In genomic region chr4:1325681-1326635, GRCh38 we compare ENCODE assay signal across 27 cellular contexts. TPM values are rescaled to one million over a fixed set of nuclear protein-coding genes. Genes with fewer than 3 reads are reported as not detected.
DNase-seq lines count a peak whose midpoint lies in the region; FAIRE-seq and TF ChIP-seq lines count a peak whose summit lies in the region.
"Had no signal": no experiment of that assay in that cellular context is flagged by ENCODE, and none has a peak within 500 bp of the region (broad histone marks: within the 10 kb centered on the region; RNA-seq: fewer than 3 reads in every experiment).

No MANE protein-coding gene starts in this region.

- H3K4me3 ChIP-seq in CD4-positive, alpha-beta memory T cell (ENCODE audit: low read length in 2 of 2) = no peak overlapping the region
- no peak overlapping the region for H3K4me3 ChIP-seq in kidney (ENCODE audit: low read length in 2 of 2)
- no peak overlapping the region for H3K4me3 ChIP-seq in transverse colon
- H3K4me3 ChIP-seq in testis = no peak overlapping the region
- H3K4me3 ChIP-seq: heart left ventricle had no signal

- no peak for TF ChIP-seq EP300 in transverse colon (IDR thresholded peaks at IDR 0.05; ENCODE audit: low read depth)

- no peaks in the 10 kb centered on the region for H3K27me3 ChIP-seq in CD4-positive, alpha-beta memory T cell (ENCODE audit: insufficient read depth, low read length)
- H3K27me3 ChIP-seq in transverse colon (no peaks in the 10 kb centered on the region), testis (no peaks in the 10 kb centered on the region)
- H3K27me3 ChIP-seq: heart left ventricle had no signal

- no peaks in the 10 kb centered on the region for H3K9me3 ChIP-seq in CD4-positive, alpha-beta memory T cell (ENCODE audit: control insufficient read depth in 1 of 2, low read length in 2 of 2)
- H3K9me3 ChIP-seq in kidney (ENCODE audit: control insufficient read depth in 1 of 2, low read length in 2 of 2) (no peaks in the 10 kb centered on the region), transverse colon (no peaks in the 10 kb centered on the region), testis (no peaks in the 10 kb centered on the region)
- H3K9me3 ChIP-seq: heart left ventricle had no signal

- no peaks in the 10 kb centered on the region for H3K27me3 Mint-ChIP-seq in CD4-positive, alpha-beta memory T cell
- H3K27me3 Mint-ChIP-seq in progenitor cell of endocrine pancreas = no peaks in the 10 kb centered on the region
- H3K27me3 Mint-ChIP-seq in MCF 10A (ENCODE audit: insufficient read depth, unreplicated experiment) = no peaks in the 10 kb centered on the region
- H3K27me3 Mint-ChIP-seq: brain; memory B cell; stimulated activated memory B cell treated with anti-CD40 and anti-IgM and Interleukin-4, amounts not matched to agents 10 μg/mL and 1 μg/mL and 100 μg/mL, for 72 hours; type B pancreatic cell had no signal

- H3K4me3 Mint-ChIP-seq in CD4-positive, alpha-beta memory T cell = no peak overlapping the region
- H3K4me3 Mint-ChIP-seq in progenitor cell of endocrine pancreas (ENCODE audit: low read depth) (no peak overlapping the region), MCF 10A (ENCODE audit: unreplicated experiment) (no peak overlapping the region)
- H3K4me3 Mint-ChIP-seq: brain; CD14-positive monocyte; H9; memory B cell; nephron; stimulated activated memory B cell treated with anti-CD40 and anti-IgM and Interleukin-4, amounts not matched to agents 10 μg/mL and 1 μg/mL and 100 μg/mL, for 72 hours; type B pancreatic cell had no signal

- no TSS peak for BruUV-seq in MCF 10A (replicated peaks; lab: Mats Ljungman, UMichigan)

- H3K4me1 ChIP-seq in CD4-positive, alpha-beta memory T cell (ENCODE audit: insufficient read depth, low read length) = peaks cover 28% of the 10 kb centered on the region
- H3K4me1 ChIP-seq in kidney (ENCODE audit: control insufficient read depth in 1 of 2, insufficient read depth in 1 of 2, low read depth in 1 of 2, low read length in 2 of 2) (peaks cover 0 to 10% of the 10 kb centered on the region in 2 donors), transverse colon (no peaks in the 10 kb centered on the region), testis (no peaks in the 10 kb centered on the region)

- H3K36me3 ChIP-seq in CD4-positive, alpha-beta memory T cell (ENCODE audit: insufficient read depth, low read length) = peaks cover 32% of the 10 kb centered on the region
- H3K36me3 ChIP-seq in kidney (ENCODE audit: control insufficient read depth in 1 of 2, insufficient read depth in 2 of 2, low read length in 2 of 2) (peaks cover 13 to 28% of the 10 kb centered on the region in 2 donors), transverse colon (peaks cover 0 to 10% (median 3%) of the 10 kb centered on the region in 4 donors), testis (ENCODE audit: low read depth, missing control alignments) (no peaks in the 10 kb centered on the region)

- H3K9ac ChIP-seq in kidney (ENCODE audit: low read length in 2 of 2) = no peak overlapping the region

- H3K27ac ChIP-seq in CD4-positive, alpha-beta memory T cell (ENCODE audit: low read depth, low read length) = no peak overlapping the region
- H3K27ac ChIP-seq in RWPE1 (peak overlapping the region; percentile 80), kidney (ENCODE audit: low read depth in 2 of 2, low read length in 2 of 2) (no peak overlapping the region), transverse colon (no peak overlapping the region), testis (no peak overlapping the region)
- H3K27ac ChIP-seq: heart left ventricle had no signal

- TF ChIP-seq CTCF in RWPE1 (conservative IDR thresholded peaks at IDR 0.05; ENCODE audit: low read depth) (no peak), kidney (IDR thresholded peaks at IDR 0.05; ENCODE audit: borderline replicate concordance, extremely low read depth, insufficient read depth) (no peak), progenitor cell of endocrine pancreas (IDR thresholded peaks at IDR 0.05; ENCODE audit: unreplicated experiment) (no peak), transverse colon (IDR thresholded peaks at IDR 0.05) (no peak), MCF 10A (IDR thresholded peaks at IDR 0.05; ENCODE audit: unreplicated experiment) (no peak), testis (IDR thresholded peaks at IDR 0.05) (no peak)

- no peak for TF ChIP-seq POLR2A in transverse colon (IDR thresholded peaks at IDR 0.05)
- no peak for TF ChIP-seq POLR2A in testis (IDR thresholded peaks at IDR 0.05)

- no peaks in the 10 kb centered on the region for H3K9me3 Mint-ChIP-seq in CD4-positive, alpha-beta memory T cell
- H3K9me3 Mint-ChIP-seq in progenitor cell of endocrine pancreas (ENCODE audit: low read depth) (no peaks in the 10 kb centered on the region), MCF 10A (ENCODE audit: unreplicated experiment) (no peaks in the 10 kb centered on the region)
- H3K9me3 Mint-ChIP-seq: CD14-positive monocyte; H9; memory B cell; nephron; stimulated activated memory B cell treated with anti-CD40 and anti-IgM and Interleukin-4, amounts not matched to agents 10 μg/mL and 1 μg/mL and 100 μg/mL, for 72 hours; type B pancreatic cell had no signal

- DNase-seq in CD4-positive, alpha-beta memory T cell = peak in 1 of 5 donors; percentile 33
- DNase-seq in RWPE1 (ENCODE audit: low spot score) (no peak), kidney (peak; percentile 65), progenitor cell of endocrine pancreas (ENCODE audit: low spot score, unreplicated experiment) (no peak), transverse colon (no peak), MCF 10A (ENCODE audit: unreplicated experiment) (no peak), testis (no peak)
- DNase-seq: activated CD4-positive, alpha-beta T cell treated with anti-CD3 and anti-CD28 coated beads, Interleukin-2, amount 50 U/mL, for 48 hours; activated naive CD4-positive, alpha-beta T cell treated with anti-CD3 and anti-CD28 coated beads, Interleukin-2, amount 50 U/mL, for 16 hours; cerebellar nuclear complex; foreskin melanocyte; H9; Kasumi-1; NCI-H1417 treated with DMSO at 0.1 percent for 48 hours; NCI-H2029 treated with DMSO at 0.1 percent for 48 hours; NCI-H526; PC-3; SHP77; T-helper 2 cell had no signal

- intact Hi-C loops in CD4-positive, alpha-beta memory T cell (cut with micrococcal nuclease) = no loop called here
- intact Hi-C loops in kidney (cut with DNase I) (no loop called here), transverse colon (cut with DNase I; ENCODE audit: low total_unique reads) (no loop called here), MCF 10A (cut with micrococcal nuclease) (no loop called here), testis (cut with DNase I; ENCODE audit: low total_unique reads) (no loop called here)

- CTCF ChIA-PET in CD4-positive, alpha-beta memory T cell (lab: Charles Lee; ENCODE audit: partially characterized antibody) = no interaction called here
- CTCF ChIA-PET in RWPE1 (lab: Yijun Ruan, JAX) = no interaction called here
- CTCF ChIA-PET in MCF 10A (lab: Yijun Ruan, JAX) = no interaction called here

- peaks cover 16 to 30% of the 10 kb centered on the region in 2 donors for H3K36me3 Mint-ChIP-seq in CD4-positive, alpha-beta memory T cell
- peaks cover 5% of the 10 kb centered on the region for H3K36me3 Mint-ChIP-seq in progenitor cell of endocrine pancreas (ENCODE audit: insufficient read depth)
- peaks cover 49% of the 10 kb centered on the region for H3K36me3 Mint-ChIP-seq in MCF 10A (ENCODE audit: insufficient read depth, unreplicated experiment)

- POLR2A ChIA-PET in CD4-positive, alpha-beta memory T cell (lab: Charles Lee; ENCODE audit: partially characterized antibody) = interaction anchor here (1.4 kb wide), 1 partner anchor 17 kb away, joined by 5 read pairs; no protein-coding TSS in a partner anchor
- POLR2A ChIA-PET in RWPE1 (lab: Yijun Ruan, JAX; ENCODE audit: low non-redundant PET) = no interaction called here
- POLR2A ChIA-PET in MCF 10A (lab: Yijun Ruan, JAX) = interaction anchor here (0.6 to 1.7 kb wide), 2 partner anchors 35 to 352 kb away, joined by 3 to 5 read pairs; no protein-coding TSS in a partner anchor

- no peak for FAIRE-seq in kidney (lab: Jason Lieb, UNC)
- FAIRE-seq: GM19239 had no signal

- peak overlapping the region in 5 of 7 donors; percentile 31 to 70 (median 57) for H3K27ac Mint-ChIP-seq in CD4-positive, alpha-beta memory T cell
- H3K27ac Mint-ChIP-seq in progenitor cell of endocrine pancreas (peak overlapping the region; percentile 64), MCF 10A (ENCODE audit: low read depth, unreplicated experiment) (no peak overlapping the region)
- H3K27ac Mint-ChIP-seq: brain; memory B cell; nephron; stimulated activated memory B cell treated with anti-CD40 and anti-IgM and Interleukin-4, amounts not matched to agents 10 μg/mL and 1 μg/mL and 100 μg/mL, for 72 hours; type B pancreatic cell had no signal

- WGBS in transverse colon (ENCODE audit: low coverage in 1 of 2), 2 donors = 92% methylated on average over 34 of the region's 35 CpGs; no CpG with 5 or more reads in 1 of the 2 donors
- WGBS in testis, 2 donors = 93 to 94% methylated on average over 24 to 31 of the region's 35 CpGs

- in situ Hi-C loops in transverse colon (cut with MboI; ENCODE audit: low pct_ligation_motif_present in 1 of 4, low pct_unique_long_range_greater_than_20kb in 1 of 4, low sequenced_read_pairs in 3 of 4) = no loop called here

- peaks cover 18 to 31% (median 26%) of the 10 kb centered on the region in 4 donors for H3K4me1 Mint-ChIP-seq in CD4-positive, alpha-beta memory T cell
- H3K4me1 Mint-ChIP-seq in progenitor cell of endocrine pancreas (ENCODE audit: low read depth) (no peaks in the 10 kb centered on the region), MCF 10A (ENCODE audit: insufficient read depth, unreplicated experiment) (peaks cover 21% of the 10 kb centered on the region)
- H3K4me1 Mint-ChIP-seq: brain; H9; memory B cell; nephron; stimulated activated memory B cell treated with anti-CD40 and anti-IgM and Interleukin-4, amounts not matched to agents 10 μg/mL and 1 μg/mL and 100 μg/mL, for 72 hours had no signal

RNA-seq across cellular contexts. Expression of gene UVSSA, which starts 21.1 kb away (rescaled TPM):
- 10 to 100 TPM; 44.4 to 44.6 TPM for total RNA-seq in CD4-positive, alpha-beta memory T cell
- 1 to 10 TPM; 2.4 to 6.8 TPM for polyA plus RNA-seq in CD4-positive, alpha-beta memory T cell
- total RNA-seq in kidney = 32.5 TPM
- 5.2 TPM for polyA plus RNA-seq in kidney (ENCODE audit: insufficient read depth, low read depth, low replicate concordance)
- total RNA-seq in progenitor cell of endocrine pancreas = 32.5 and 39.5 TPM in 2 replicates
- 100 to 1,000 TPM in 1 of 4 donors, 10 to 100 TPM in 3; 13.5 to 114 (median 34.2) TPM for total RNA-seq in transverse colon
- 41.1 and 43.6 TPM in 2 replicates for total RNA-seq in MCF 10A (2022)
- 10 to 100 TPM; 71.5 to 94.6 TPM for total RNA-seq in testis
- polyA plus RNA-seq in testis (ENCODE audit: insufficient read depth, low read depth, low replicate concordance) = 35.8 TPM

RNA-seq across cellular contexts. Expression of gene MAEA, which starts 36.3 kb away (rescaled TPM):
- total RNA-seq in CD4-positive, alpha-beta memory T cell = 100 to 1,000 TPM; 101 to 106 TPM
- 10 to 100 TPM; 54.1 to 70.9 TPM for polyA plus RNA-seq in CD4-positive, alpha-beta memory T cell
- total RNA-seq in kidney (75.2 TPM), progenitor cell of endocrine pancreas (77.8 and 81.3 TPM in 2 replicates), transverse colon (100 to 1,000 TPM; 114 to 211 (median 168) TPM), MCF 10A (2022) (78.8 and 89.6 TPM in 2 replicates), testis (100 to 1,000 TPM in 1 of 2 donors, 10 to 100 TPM in 1; 94.2 to 129 TPM)
- polyA plus RNA-seq in kidney (ENCODE audit: insufficient read depth, low read depth, low replicate concordance) (65.0 TPM), testis (ENCODE audit: insufficient read depth, low read depth, low replicate concordance) (71.2 TPM)
